ENCODE assay signal across 10 cellular contexts in the genomic region with DNA sequence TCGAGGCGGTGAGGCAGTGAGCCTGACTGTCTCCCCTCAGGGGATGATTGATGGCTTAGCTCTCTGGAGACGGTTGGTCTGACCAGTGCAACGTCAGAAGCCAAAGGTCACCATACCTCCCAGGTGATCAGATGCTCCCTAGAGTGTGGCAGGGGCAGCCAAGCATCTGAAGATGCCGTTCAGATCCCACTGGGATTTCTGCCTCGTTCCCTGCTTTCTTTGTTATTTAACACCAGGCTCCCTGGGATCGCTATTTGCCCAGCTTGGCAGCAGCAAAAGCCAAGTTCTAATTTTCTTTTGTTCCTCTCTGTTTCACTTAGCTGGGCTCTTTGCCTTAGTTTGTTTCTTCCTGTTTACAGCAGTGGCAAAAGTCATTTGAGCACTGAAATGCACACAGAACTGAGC. TPM values are rescaled to one million over a fixed set of nuclear protein-coding genes. Genes with fewer than 3 reads are reported as not detected.
DNase-seq lines count a peak whose midpoint lies in the region; ATAC-seq, FAIRE-seq and TF ChIP-seq lines count a peak whose summit lies in the region.
"Had no signal": no experiment of that assay in that cellular context is flagged by ENCODE, and none has a peak within 500 bp of the region (broad histone marks: within the 10 kb centered on the region; RNA-seq: fewer than 3 reads in every experiment).

No MANE protein-coding gene starts in this region.

- SMC1A ChIA-PET in GM12878 (lab: Charles Lee; ENCODE audit: uncharacterized antibody, unreplicated experiment): interaction anchor here (0.7 to 2.0 kb wide), 10 partner anchors 11 to 147 kb away, joined by 3 to 6 read pairs (median 4); a partner anchor contains a TSS

- peaks cover 26% of the 10 kb centered on the region for H3K36me3 Mint-ChIP-seq in activated naive CD4-positive, alpha-beta T cell treated with anti-CD3 and anti-CD28 coated beads, Interleukin-2, amount 50 U/mL, for 24 hours
- peaks cover 32 to 36% of the 10 kb centered on the region in 2 donors for H3K36me3 Mint-ChIP-seq in activated naive CD4-positive, alpha-beta T cell treated with anti-CD3 and anti-CD28 coated beads, Interleukin-2, amount 50 U/mL, for 72 hours

- H3K27ac ChIP-seq in GM12878 (ENCODE audit: control insufficient read depth, insufficient read depth) (no peak overlapping the region), lower lobe of right lung (peak overlapping the region; percentile 82)
- H3K27ac ChIP-seq: left ventricle myocardium inferior had no signal

- H2AFZ ChIP-seq in GM12878 (ENCODE audit: control insufficient read depth, low read depth, low read length): no peak overlapping the region

- H3K9ac ChIP-seq in GM12878 (ENCODE audit: control insufficient read depth, insufficient read depth, low read length): no peak overlapping the region

- H3K9me3 ChIP-seq in GM12878 (replicated peaks; ENCODE audit: control insufficient read depth, insufficient read depth, low read length): no peaks in the 10 kb centered on the region
- H3K9me3 ChIP-seq in lower lobe of right lung: no peaks in the 10 kb centered on the region
- H3K9me3 ChIP-seq: left ventricle myocardium inferior had no signal

- H3K27ac Mint-ChIP-seq in activated naive CD4-positive, alpha-beta T cell treated with anti-CD3 and anti-CD28 coated beads, Interleukin-2, amount 50 U/mL, for 24 hours: peak overlapping the region; percentile 74
- H3K27ac Mint-ChIP-seq in activated naive CD4-positive, alpha-beta T cell treated with anti-CD3 and anti-CD28 coated beads, Interleukin-2, amount 50 U/mL, for 72 hours: no peak overlapping the region

- 27% methylated on average over 7 of the region's 7 CpGs for WGBS in GM12878 (ENCODE audit: insufficient coverage, insufficient replicate concordance, low lambda C conversion rate, missing lambda C conversion rate)

- POLR2A ChIA-PET in GM12878 (lab: Charles Lee): interaction anchor here (1.4 kb wide), 1 partner anchor 11 kb away, joined by 5 read pairs; no protein-coding TSS in a partner anchor

- TF ChIP-seq CTCF in GM12878 (IDR thresholded peaks at IDR 0.05 in 2 of 3, conservative IDR thresholded peaks at IDR 0.05 in 1 of 3; ENCODE audit: control insufficient read depth in 2 of 3, extremely low read depth in 1 of 3, insufficient read depth in 1 of 3, low read depth in 3 of 3, low read length in 3 of 3): no peak
- TF ChIP-seq CTCF in lower lobe of right lung (IDR thresholded peaks at IDR 0.05): no peak

- no peak for DNase-seq in activated naive CD4-positive, alpha-beta T cell treated with anti-CD3 and anti-CD28 coated beads, Interleukin-2, amount 50 U/mL, for 72 hours (ENCODE audit: low spot score in 2 of 2)
- no peak for DNase-seq in GM12878 (ENCODE audit: low read depth, low spot score)
- DNase-seq in lower lobe of right lung: no peak
- no peak for DNase-seq in amniotic stem cell (lab: John Stamatoyannopoulos, UW)
- no peak for DNase-seq in central memory CD4-positive, alpha-beta T cell
- no peak for DNase-seq in posterior vena cava (ENCODE audit: low spot score)
- DNase-seq in OCI-M1 (lab: John Stamatoyannopoulos, UW): no peak
- DNase-seq: left ventricle myocardium inferior, T-helper 2 cell had no signal

- H3K36me3 ChIP-seq in GM12878 (ENCODE audit: control insufficient read depth in 2 of 2, insufficient read depth in 2 of 2, low read length in 1 of 2) (no peaks in the 10 kb centered on the region), lower lobe of right lung (peaks cover 19% of the 10 kb centered on the region)

- no TSS peak for BruUV-seq in GM12878 (replicated peaks; lab: Mats Ljungman, UMichigan)

- TF ChIP-seq POLR2A in GM12878 (IDR thresholded peaks at IDR 0.05; ENCODE audit: low read depth, low read length): no peak

- CTCF ChIA-PET in GM12878 (lab: Yijun Ruan, JAX): interaction anchor here (1.1 to 1.3 kb wide), 3 partner anchors 24 to 40 kb away, joined by 3 to 5 read pairs (median 4); no protein-coding TSS in a partner anchor

- H3K9me3 Mint-ChIP-seq in activated naive CD4-positive, alpha-beta T cell treated with anti-CD3 and anti-CD28 coated beads, Interleukin-2, amount 50 U/mL, for 24 hours: no peaks in the 10 kb centered on the region
- H3K9me3 Mint-ChIP-seq in activated naive CD4-positive, alpha-beta T cell treated with anti-CD3 and anti-CD28 coated beads, Interleukin-2, amount 50 U/mL, for 72 hours: no peaks in the 10 kb centered on the region

- RAD21 ChIA-PET in GM12878 (lab: Charles Lee; ENCODE audit: unreplicated experiment): interaction anchor here (0.8 to 1.4 kb wide), 2 partner anchors 28 to 45 kb away, joined by 3 to 5 read pairs; no protein-coding TSS in a partner anchor

- H3K4me3 Mint-ChIP-seq in activated naive CD4-positive, alpha-beta T cell treated with anti-CD3 and anti-CD28 coated beads, Interleukin-2, amount 50 U/mL, for 24 hours: no peak overlapping the region

- peaks cover 84% of the 10 kb centered on the region for H3K4me1 Mint-ChIP-seq in activated naive CD4-positive, alpha-beta T cell treated with anti-CD3 and anti-CD28 coated beads, Interleukin-2, amount 50 U/mL, for 24 hours

- no peak; a peak in 1 of 4 replicates for TF ChIP-seq EP300 in GM12878 (IDR thresholded peaks at IDR 0.05; ENCODE audit: borderline replicate concordance in 1 of 2, control insufficient read depth in 1 of 2, low read depth in 2 of 2, low read length in 2 of 2)

- H3K4me3 ChIP-seq in GM12878 (no peak overlapping the region), lower lobe of right lung (no peak overlapping the region)
- H3K4me3 ChIP-seq: left ventricle myocardium inferior had no signal

- no peak for ATAC-seq in activated naive CD4-positive, alpha-beta T cell treated with anti-CD3 and anti-CD28 coated beads, Interleukin-2, amount 50 U/mL, for 72 hours
- peak; percentile 83 for ATAC-seq in GM12878
- peak; percentile 20 to 46 for ATAC-seq in lower lobe of right lung

- H3K4me2 ChIP-seq in GM12878 (ENCODE audit: control insufficient read depth, insufficient read depth): no peak overlapping the region

- H3K79me2 ChIP-seq in GM12878 (ENCODE audit: control insufficient read depth, insufficient read depth, low read length): no peaks in the 10 kb centered on the region

- H3K27me3 ChIP-seq in GM12878 (replicated peaks in 1 of 2; ENCODE audit: control insufficient read depth in 2 of 2, insufficient read depth in 2 of 2, low read length in 1 of 2) (no peaks in the 10 kb centered on the region), lower lobe of right lung (ENCODE audit: low read depth) (no peaks in the 10 kb centered on the region)

- no peaks in the 10 kb centered on the region for H3K27me3 Mint-ChIP-seq in activated naive CD4-positive, alpha-beta T cell treated with anti-CD3 and anti-CD28 coated beads, Interleukin-2, amount 50 U/mL, for 24 hours

- intact Hi-C loops in GM12878 (cut with micrococcal nuclease; ENCODE audit: unreplicated experiment): no loop called here
- intact Hi-C loops in lower lobe of right lung (cut with DNase I): no loop called here
- intact Hi-C loops in posterior vena cava (cut with DNase I): no loop called here

- H3K4me1 ChIP-seq in GM12878 (ENCODE audit: control insufficient read depth, insufficient read depth, low read length): no peaks in the 10 kb centered on the region
- H3K4me1 ChIP-seq in lower lobe of right lung: peaks cover 46% of the 10 kb centered on the region

- H4K20me1 ChIP-seq in GM12878 (ENCODE audit: control insufficient read depth, insufficient read depth): no peaks in the 10 kb centered on the region

- in situ Hi-C loops in GM12878 (cut with MboI): no loop called here

- TF ChIP-seq RAD21 in GM12878 (IDR thresholded peaks at IDR 0.05; ENCODE audit: insufficient read depth, low read depth, low read length): no peak

- FAIRE-seq in GM12878 (lab: Jason Lieb, UNC): no peak

TF ChIP-seq in GM12878, 131 proteins besides CTCF, POLR2A, EP300 and RAD21 (continues in another document):
- TF ChIP-seq MEF2B (IDR thresholded peaks at IDR 0.05; ENCODE audit: partially characterized antibody, poor library complexity, severe bottlenecking): peak; percentile 24
- TF ChIP-seq, protein P1, sequence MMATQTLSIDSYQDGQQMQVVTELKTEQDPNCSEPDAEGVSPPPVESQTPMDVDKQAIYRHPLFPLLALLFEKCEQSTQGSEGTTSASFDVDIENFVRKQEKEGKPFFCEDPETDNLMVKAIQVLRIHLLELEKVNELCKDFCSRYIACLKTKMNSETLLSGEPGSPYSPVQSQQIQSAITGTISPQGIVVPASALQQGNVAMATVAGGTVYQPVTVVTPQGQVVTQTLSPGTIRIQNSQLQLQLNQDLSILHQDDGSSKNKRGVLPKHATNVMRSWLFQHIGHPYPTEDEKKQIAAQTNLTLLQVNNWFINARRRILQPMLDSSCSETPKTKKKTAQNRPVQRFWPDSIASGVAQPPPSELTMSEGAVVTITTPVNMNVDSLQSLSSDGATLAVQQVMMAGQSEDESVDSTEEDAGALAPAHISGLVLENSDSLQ (IDR thresholded peaks at IDR 0.05): peak; percentile 85

RNA-seq across cellular contexts. Expression of a gene that starts 53.5 kb away (rescaled TPM):
- 10 to 100 TPM in 1 of 2 donors, 1 to 10 TPM in 1; 7.4 to 12.4 TPM for total RNA-seq in activated naive CD4-positive, alpha-beta T cell treated with anti-CD3 and anti-CD28 coated beads, Interleukin-2, amount 50 U/mL, for 72 hours
- 16.7 and 47.2 TPM in 2 replicates for total RNA-seq in GM12878 (2013; cell fraction: nucleolus; rRNA removed)
- total RNA-seq in GM12878 (2014; rRNA removed) (0.65 and 0.68 TPM in 2 replicates), GM12878 (2014; rRNA removed; fragmentation: Illumina TruSeq; extraction: Trizol) (0.64 and 1.8 TPM in 2 replicates), GM12878 (2021) (1.5 and 1.9 TPM in 2 replicates), lower lobe of right lung (118 TPM), posterior vena cava (100 to 1,000 TPM; 300 to 417 TPM)
- 0.17 TPM for polyA plus RNA-seq in GM12878 (2011; ENCODE audit: low read depth)
- polyA plus RNA-seq in GM12878 (2011; rRNA removed) (0.33 and 0.43 TPM in 2 replicates), GM12878 (2014; fragmentation: Illumina TruSeq; extraction: Trizol) (0.48 and 1.2 TPM in 2 replicates), GM12878 (2014; fragmentation: Nextera tagmentation; extraction: Ambion mirVana) (under 1 TPM; 0.22 to 0.71 TPM), GM12878 (2014; rRNA removed) (0.66 and 1.0 TPM in 2 replicates), GM12878 (2016; fragmentation: Nextera tagmentation; extraction: Ambion mirVana) (1 to 10 TPM in 1 of 2 experiments, under 1 TPM in 1; 0.68 to 1.4 TPM)
- 0.35 and 0.39 TPM in 2 replicates for polyA plus RNA-seq in GM12878 (2011; cell fraction: cytosol; rRNA removed)
- 0.99 and 2.1 TPM in 2 replicates for polyA plus RNA-seq in GM12878 (2011; cell fraction: nucleus; rRNA removed)
- polyA plus RNA-seq in GM12878 (2012): 0.12 and 0.28 TPM in 2 replicates
- 0.37 and 1.3 TPM in 2 replicates for polyA minus RNA-seq in GM12878 (2011; rRNA and poly(A)+ RNA removed)
- 0.53 and 0.62 TPM in 2 replicates for polyA minus RNA-seq in GM12878 (2011; cell fraction: cytosol; rRNA and poly(A)+ RNA removed)
- 0.36 and 0.77 TPM in 2 replicates for polyA minus RNA-seq in GM12878 (2011; cell fraction: nucleus; rRNA and poly(A)+ RNA removed)

Comparison
In these comparisons a context has a peak if more than half of its experiments do, and no peak if none do; other contexts are left out.
1. ATAC-seq: peak in GM12878 (single experiment) and lower lobe of right lung (2 of 2); none in activated naive CD4-positive, alpha-beta T cell treated with anti-CD3 and anti-CD28 coated beads, Interleukin-2, amount 50 U/mL, for 72 hours (0 of 2).